Comparison of ENCODE assay signal across 8 cellular contexts in the genomic region with DNA sequence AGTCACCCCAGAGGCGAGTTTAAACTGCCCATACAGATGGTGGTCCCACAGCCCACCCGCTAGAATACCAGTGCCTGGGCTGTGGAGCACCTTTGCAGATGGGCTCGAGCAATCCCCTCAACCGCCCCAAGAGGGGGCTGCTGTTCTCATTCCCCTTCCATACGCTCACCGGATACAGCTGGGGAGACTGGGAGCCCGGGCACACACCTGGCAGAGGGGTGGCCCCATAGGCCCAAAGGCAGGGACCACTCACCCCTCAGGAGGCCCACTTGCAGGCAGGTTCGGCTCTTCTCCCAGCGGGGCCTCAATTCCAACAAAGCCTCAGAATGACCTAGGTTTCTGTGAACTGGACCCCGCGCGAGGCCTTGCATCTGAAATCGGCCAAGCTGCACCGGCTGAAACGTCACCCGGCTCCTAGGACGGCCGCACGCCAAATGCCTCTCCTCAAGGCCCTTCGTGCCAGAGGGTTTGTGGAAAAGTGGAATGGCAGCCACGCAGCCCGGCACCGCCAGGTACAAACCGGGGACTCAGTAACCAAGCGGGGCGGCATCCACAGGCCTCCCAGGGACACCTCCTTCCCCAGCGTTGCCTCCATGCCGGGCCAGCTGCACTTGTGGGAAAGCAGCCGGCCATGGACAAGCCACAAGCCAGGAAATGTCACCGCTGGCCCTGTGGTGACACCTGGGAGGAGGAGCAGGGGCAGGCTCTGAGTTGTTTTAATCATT. TPM values are rescaled to one million over a fixed set of nuclear protein-coding genes. Genes with fewer than 3 reads are reported as not detected.
DNase-seq lines count a peak whose midpoint lies in the region; ATAC-seq and TF ChIP-seq lines count a peak whose summit lies in the region.

No MANE protein-coding gene starts in this region.

- intact Hi-C loops in right lobe of liver (cut with DNase I): loop anchor here in 1 of 2 donors (10.0 kb wide), 1 partner anchor 46 kb away; no protein-coding TSS in a partner anchor

- ATAC-seq in right lobe of liver (peak; percentile 26 to 33 (median 32)), GM21423 (IDR thresholded peaks at IDR 0.05; ENCODE audit: unreplicated experiment) (no peak), GM21447 (IDR thresholded peaks at IDR 0.05; ENCODE audit: unreplicated experiment) (no peak)

- H3K9me3 ChIP-seq in DOHH2 (ENCODE audit: control insufficient read depth, insufficient read depth, low read length) (no peaks in the 10 kb centered on the region), adipocyte (ENCODE audit: control insufficient read depth, low read length) (no peaks in the 10 kb centered on the region), right lobe of liver (no peaks in the 10 kb centered on the region)

- no peak overlapping the region for H3K27ac ChIP-seq in DOHH2 (ENCODE audit: low read depth, low read length)
- H3K27ac ChIP-seq in right lobe of liver: no peak overlapping the region

- H3K36me3 ChIP-seq in DOHH2 (ENCODE audit: control insufficient read depth, low read length) (peaks cover 48% of the 10 kb centered on the region), adipocyte (ENCODE audit: control insufficient read depth, insufficient read depth, low read length, severe bottlenecking) (peaks cover 59% of the 10 kb centered on the region), right lobe of liver (peaks cover 0 to 15% (median 3%) of the 10 kb centered on the region in 4 donors)

- no peak overlapping the region for H3K9ac ChIP-seq in adipocyte (ENCODE audit: low read length)

- H3F3A ChIP-seq in DOHH2 (ENCODE audit: control insufficient read depth, insufficient read depth): no peaks in the 10 kb centered on the region

- H4K20me1 ChIP-seq in DOHH2 (ENCODE audit: control insufficient read depth, insufficient read depth, low read depth, low read length): peaks cover 22% of the 10 kb centered on the region

- H3K4me1 ChIP-seq in DOHH2 (ENCODE audit: control insufficient read depth, low read length) (0 out of 2 replicates have a peak, but pooled peaks cover 3% of the 10 kb centered on the region), adipocyte (ENCODE audit: control insufficient read depth, insufficient read depth, low read length) (peaks cover 2% of the 10 kb centered on the region), right lobe of liver (peaks cover 0 to 22% (median 11%) of the 10 kb centered on the region in 4 donors)

- peaks cover 54% of the 10 kb centered on the region for H3K79me2 ChIP-seq in DOHH2 (ENCODE audit: control insufficient read depth, low read length)

- H3K4me2 ChIP-seq in DOHH2 (ENCODE audit: low read length): no peak overlapping the region

- H3K4me3 ChIP-seq in DOHH2 (ENCODE audit: low read length): no peak overlapping the region
- no peak overlapping the region for H3K4me3 ChIP-seq in adipocyte (ENCODE audit: low read length)
- no peak overlapping the region for H3K4me3 ChIP-seq in right lobe of liver

- no peaks in the 10 kb centered on the region for H3K9me2 ChIP-seq in DOHH2 (replicated peaks; ENCODE audit: control insufficient read depth, low read length)

- H3K27me3 ChIP-seq in DOHH2 (ENCODE audit: control insufficient read depth, low read length): no peaks in the 10 kb centered on the region
- no peaks in the 10 kb centered on the region for H3K27me3 ChIP-seq in adipocyte (replicated peaks; ENCODE audit: control insufficient read depth, insufficient read depth, low read length)
- no peaks in the 10 kb centered on the region for H3K27me3 ChIP-seq in right lobe of liver

- DNase-seq in M059J (ENCODE audit: low read depth) (peak; percentile 25), adipocyte (ENCODE audit: low read depth) (peak; percentile 41), right lobe of liver (peak in 1 of 3 donors; percentile 24), SKM-1 (lab: John Stamatoyannopoulos, UW; ENCODE audit: unreplicated experiment) (no peak), DMS114 treated with DMSO at 0.1 percent for 48 hours (lab: John Stamatoyannopoulos, UW; ENCODE audit: unreplicated experiment) (no peak)

- 53% methylated on average over 5 of the region's 30 CpGs for WGBS in right lobe of liver (ENCODE audit: insufficient coverage, low coverage, low lambda C conversion rate, missing lambda C conversion rate)

- TF ChIP-seq CTCF in DOHH2 (IDR thresholded peaks at IDR 0.05; ENCODE audit: low read depth, low read length, poor library complexity, severe bottlenecking) (peak; percentile 65), right lobe of liver (IDR thresholded peaks at IDR 0.05) (peak; percentile 33 to 47 (median 39))

- no peak for TF ChIP-seq POLR2A in right lobe of liver (IDR thresholded peaks at IDR 0.05)

RNA-seq across cellular contexts. Expression of gene MLLT1, which starts 18.7 kb away (rescaled TPM):
- total RNA-seq in M059J (2014; rRNA removed; shearing (Covaris generic)): 15.2 and 22.6 TPM in 2 replicates
- total RNA-seq in right lobe of liver: 10 to 100 TPM; 11.3 to 24.3 (median 15.3) TPM

Comparison
In these comparisons a context has a peak if more than half of its experiments do, and no peak if none do; other contexts are left out.
1. DNase-seq: peak in M059J (single experiment) and adipocyte (single experiment); none in SKM-1 (single experiment) and DMS114 treated with DMSO at 0.1 percent for 48 hours (single experiment).
2. ATAC-seq: peak in right lobe of liver (4 of 4); none in GM21423 (single experiment) and GM21447 (single experiment).